ENCODE assay signal across 24 cellular contexts in genomic region chr2:78908973-78909372, GRCh38.
DNase-seq lines count a peak whose midpoint lies in the region; ATAC-seq, FAIRE-seq and TF ChIP-seq lines count a peak whose summit lies in the region.
"Had no signal": no experiment of that assay in that cellular context is flagged by ENCODE, and none has a peak within 500 bp of the region (broad histone marks: within the 10 kb centered on the region; RNA-seq: fewer than 3 reads in every experiment).

No MANE protein-coding gene starts in this region.

- in situ Hi-C loops in HepG2 (cut with HindIII; ENCODE audit: extremely low pct_ligation_motif_present, low pct_unique_long_range_greater_than_20kb) = no loop called here

- POLR2A ChIA-PET in HepG2 (lab: Yijun Ruan, JAX) = no interaction called here

- TF ChIP-seq CTCF in HepG2 (CRISPR knock-in tag; IDR thresholded peaks at IDR 0.05) = no peak
- no peak for TF ChIP-seq CTCF in right lobe of liver (IDR thresholded peaks at IDR 0.05)

- H3K4me3 Mint-ChIP-seq in effector memory CD8-positive, alpha-beta T cell = no peak overlapping the region
- H3K4me3 Mint-ChIP-seq: CD8-positive, alpha-beta memory T cell had no signal

- H3K4ac ChIP-seq in mesenchymal stem cell (ENCODE audit: low read depth in 1 of 2, low read length in 2 of 2) = no peak overlapping the region

- CTCF ChIA-PET in HepG2 (lab: Yijun Ruan, JAX; ENCODE audit: low intra/inter-chr PET ratio, low total read pairs) = no interaction called here

- H3K9me3 ChIP-seq in HepG2 (ENCODE audit: low read length) = no peaks in the 10 kb centered on the region
- H3K9me3 ChIP-seq in right lobe of liver = no peaks in the 10 kb centered on the region
- no peaks in the 10 kb centered on the region for H3K9me3 ChIP-seq in mesenchymal stem cell (ENCODE audit: control insufficient read depth, low read length)

- H3K27ac Mint-ChIP-seq in effector memory CD8-positive, alpha-beta T cell = no peak overlapping the region
- H3K27ac Mint-ChIP-seq: CD8-positive, alpha-beta memory T cell had no signal

- no peak overlapping the region for H3K9ac ChIP-seq in HepG2 (ENCODE audit: insufficient read depth, low read depth, low read length)
- no peak overlapping the region for H3K9ac ChIP-seq in mesenchymal stem cell (ENCODE audit: low read length)

- H3K79me2 ChIP-seq in HepG2 (ENCODE audit: insufficient read depth, low read length) = no peaks in the 10 kb centered on the region

- H2BK12ac ChIP-seq in mesenchymal stem cell (ENCODE audit: low read length in 2 of 2) = no peak overlapping the region

- H3K27ac ChIP-seq in HepG2 (ENCODE audit: extremely low read length, insufficient read depth, low read length) = no peak overlapping the region
- no peak overlapping the region for H3K27ac ChIP-seq in right lobe of liver
- no peak overlapping the region for H3K27ac ChIP-seq in mesenchymal stem cell (ENCODE audit: low read length, poor library complexity, severe bottlenecking)
- H3K27ac ChIP-seq: 22Rv1, C4-2B, HL-60 had no signal

- peaks cover 3 to 7% of the 10 kb centered on the region in 2 donors for H3K9me3 Mint-ChIP-seq in effector memory CD8-positive, alpha-beta T cell

- BruUV-seq in HepG2 (replicated peaks; lab: Mats Ljungman, UMichigan) = no TSS peak

- no peaks in the 10 kb centered on the region for H4K20me1 ChIP-seq in HepG2 (ENCODE audit: insufficient read depth, low read length)

- intact Hi-C loops in HepG2 (cut with micrococcal nuclease; ENCODE audit: unreplicated experiment) (no loop called here), right lobe of liver (cut with DNase I) (no loop called here), posterior vena cava (cut with DNase I) (no loop called here)

- H2AFZ ChIP-seq in HepG2 (ENCODE audit: low read length) (no peak overlapping the region), mesenchymal stem cell (ENCODE audit: low read depth, low read length) (no peak overlapping the region)

- H2BK5ac ChIP-seq in mesenchymal stem cell (ENCODE audit: low read depth, low read length, poor library complexity, severe bottlenecking) = no peak overlapping the region

- no peaks in the 10 kb centered on the region for H3K36me3 Mint-ChIP-seq in effector memory CD8-positive, alpha-beta T cell (ENCODE audit: insufficient read depth)
- H3K36me3 Mint-ChIP-seq: CD8-positive, alpha-beta memory T cell had no signal

- H3K4me1 Mint-ChIP-seq in effector memory CD8-positive, alpha-beta T cell (ENCODE audit: low read depth in 2 of 2) = no peaks in the 10 kb centered on the region
- H3K4me1 Mint-ChIP-seq: CD8-positive, alpha-beta memory T cell had no signal

- H3K4me1 ChIP-seq in HepG2 (ENCODE audit: insufficient read depth, low read length) = no peaks in the 10 kb centered on the region
- no peaks in the 10 kb centered on the region for H3K4me1 ChIP-seq in right lobe of liver
- no peaks in the 10 kb centered on the region for H3K4me1 ChIP-seq in mesenchymal stem cell (ENCODE audit: control insufficient read depth, insufficient read depth, low read depth, low read length)

- no peak overlapping the region for H2AK5ac ChIP-seq in mesenchymal stem cell (ENCODE audit: low read length, severe bottlenecking)

- no peaks in the 10 kb centered on the region for H3K36me3 ChIP-seq in HepG2 (replicated peaks in 1 of 2; ENCODE audit: control insufficient read depth in 1 of 2, insufficient read depth in 2 of 2, low read length in 2 of 2)
- H3K36me3 ChIP-seq in right lobe of liver = no peaks in the 10 kb centered on the region
- no peaks in the 10 kb centered on the region for H3K36me3 ChIP-seq in mesenchymal stem cell (ENCODE audit: control insufficient read depth in 1 of 2, insufficient read depth in 2 of 2, low read depth in 1 of 2, low read length in 2 of 2)

- H4K91ac ChIP-seq in mesenchymal stem cell (ENCODE audit: low read length) = no peak overlapping the region

- H3K18ac ChIP-seq in mesenchymal stem cell (ENCODE audit: low read depth in 1 of 2, low read length in 2 of 2) = no peak overlapping the region

- H3K4me3 ChIP-seq in HepG2 (replicated peaks in 1 of 3; ENCODE audit: insufficient read depth in 1 of 3, low read depth in 2 of 3, low read length in 3 of 3) (no peak overlapping the region), right lobe of liver (no peak overlapping the region), mesenchymal stem cell (ENCODE audit: insufficient read depth in 1 of 2, low read depth in 1 of 2, low read length in 2 of 2) (no peak overlapping the region)

- no peak for FAIRE-seq in HepG2 (lab: Jason Lieb, UNC)
- FAIRE-seq: GM19239 had no signal

- H3K4me2 ChIP-seq in HepG2 (ENCODE audit: low read depth, low read length) = no peak overlapping the region
- peak overlapping the region; percentile 22 for H3K4me2 ChIP-seq in mesenchymal stem cell (ENCODE audit: low read length, poor library complexity, severe bottlenecking)

- no peak overlapping the region for H3K23ac ChIP-seq in mesenchymal stem cell (ENCODE audit: low read length in 2 of 2)

- no peaks in the 10 kb centered on the region for H3K27me3 Mint-ChIP-seq in effector memory CD8-positive, alpha-beta T cell
- H3K27me3 Mint-ChIP-seq: CD8-positive, alpha-beta memory T cell had no signal

- no peak overlapping the region for H2BK120ac ChIP-seq in mesenchymal stem cell (ENCODE audit: low read depth, low read length)

- ATAC-seq in HepG2 (no peak), right lobe of liver (no peak), HG03175 (IDR thresholded peaks at IDR 0.05; ENCODE audit: unreplicated experiment) (no peak)
- no peak for ATAC-seq in effector memory CD8-positive, alpha-beta T cell (replicated peaks)

- no peak overlapping the region for H4K8ac ChIP-seq in mesenchymal stem cell (ENCODE audit: low read length)

- no peak for TF ChIP-seq POLR2A in HepG2 (IDR thresholded peaks at IDR 0.05; ENCODE audit: insufficient read depth in 1 of 2, low read depth in 2 of 2, low read length in 2 of 2)
- TF ChIP-seq POLR2A in right lobe of liver (IDR thresholded peaks at IDR 0.05) = no peak

- 2% methylated on average over 4 of the region's 4 CpGs for WGBS in HepG2 (ENCODE audit: low lambda C conversion rate)
- WGBS in right lobe of liver (ENCODE audit: insufficient coverage, low coverage, low lambda C conversion rate, missing lambda C conversion rate) = 76% methylated on average over 4 of the region's 4 CpGs
- WGBS in mesenchymal stem cell = 90% methylated on average over 4 of the region's 4 CpGs

- TF ChIP-seq RAD21 in HepG2 (CRISPR knock-in tag; IDR thresholded peaks at IDR 0.05) = no peak

- no peak overlapping the region for H2BK15ac ChIP-seq in mesenchymal stem cell (ENCODE audit: low read depth, poor library complexity, severe bottlenecking)

- H3K27me3 ChIP-seq in HepG2 (ENCODE audit: control insufficient read depth in 1 of 2, insufficient read depth in 2 of 2, low read length in 2 of 2) = no peaks in the 10 kb centered on the region; a peak in 1 of 5 replicates
- no peaks in the 10 kb centered on the region for H3K27me3 ChIP-seq in right lobe of liver
- H3K27me3 ChIP-seq in mesenchymal stem cell (ENCODE audit: control insufficient read depth in 1 of 2, insufficient read depth in 1 of 2, low read length in 2 of 2) = no peaks in the 10 kb centered on the region

- H3K14ac ChIP-seq in mesenchymal stem cell (ENCODE audit: low read length in 2 of 2) = no peak overlapping the region

- no peaks in the 10 kb centered on the region for H3K79me1 ChIP-seq in mesenchymal stem cell (replicated peaks; ENCODE audit: low read length, poor library complexity, severe bottlenecking)

- TF ChIP-seq EP300 in HepG2 (IDR thresholded peaks at IDR 0.05; ENCODE audit: low read depth in 2 of 2, low read length in 2 of 2) (no peak), HepG2 (CRISPR knock-in tag; IDR thresholded peaks at IDR 0.05; ENCODE audit: borderline replicate concordance) (no peak)

- DNase-seq in HepG2 (ENCODE audit: low spot score) (peak; percentile 9), right lobe of liver (no peak), SW480 (ENCODE audit: low spot score) (peak; percentile 4), mesenchymal stem cell (no peak), posterior vena cava (ENCODE audit: low spot score) (no peak), GOT3 (lab: John Stamatoyannopoulos, UW) (no peak)
- DNase-seq in effector memory CD8-positive, alpha-beta T cell = no peak
- DNase-seq: AML-193; CD8-positive, alpha-beta memory T cell; EL; GF-D8; H7; IMR-90; MV-4-11; NCI-H1694 treated with DMSO at 0.1 percent for 48 hours; NCI-H2081 treated with DMSO at 0.1 percent for 48 hours; NCI-H2171 treated with DMSO at 0.1 percent for 48 hours; NCI-H526; Right ventricle myocardium superior had no signal

TF ChIP-seq in HepG2, 621 proteins besides CTCF, POLR2A, EP300 and RAD21:
- TF ChIP-seq ATF4 (CRISPR knock-in tag; IDR thresholded peaks at IDR 0.05) = peak in 1 of 2 experiments; percentile 90; a peak in 2 of 4 replicates
- TF ChIP-seq FOSL2 (CRISPR knock-in tag; IDR thresholded peaks at IDR 0.05) = peak; percentile 67
- 0 out of 2 replicates have a peak, but pooled peaks have one; percentile 35 for TF ChIP-seq NFYC (CRISPR knock-in tag; IDR thresholded peaks at IDR 0.05)
- TF ChIP-seq RAD51 (IDR thresholded peaks at IDR 0.05; ENCODE audit: borderline replicate concordance) = no peak
- peak; percentile 52 for TF ChIP-seq HNF4A (CRISPR knock-in tag; IDR thresholded peaks at IDR 0.05)
- 0 out of 2 replicates have a peak, but pooled peaks have one; percentile 31 for TF ChIP-seq ZNF644 (CRISPR knock-in tag; IDR thresholded peaks at IDR 0.05; ENCODE audit: low read depth)
- TF ChIP-seq CEBPG (CRISPR knock-in tag; IDR thresholded peaks at IDR 0.05) = peak; percentile 56
- TF ChIP-seq KLF9 (CRISPR knock-in tag; IDR thresholded peaks at IDR 0.05; ENCODE audit: low read depth) = no peak
- TF ChIP-seq CEBPB (IDR thresholded peaks at IDR 0.05; ENCODE audit: borderline replicate concordance, low read depth, low read length) = peak; percentile 78

Comparison
In these comparisons a context has a peak if more than half of its experiments do, and no peak if none do; other contexts are left out.
1. DNase-seq: peak in HepG2 (single experiment) and SW480 (single experiment); none in right lobe of liver (0 of 3), mesenchymal stem cell (single experiment), posterior vena cava (single experiment), GOT3 (single experiment) and effector memory CD8-positive, alpha-beta T cell (0 of 3).